In the genomic region with DNA sequence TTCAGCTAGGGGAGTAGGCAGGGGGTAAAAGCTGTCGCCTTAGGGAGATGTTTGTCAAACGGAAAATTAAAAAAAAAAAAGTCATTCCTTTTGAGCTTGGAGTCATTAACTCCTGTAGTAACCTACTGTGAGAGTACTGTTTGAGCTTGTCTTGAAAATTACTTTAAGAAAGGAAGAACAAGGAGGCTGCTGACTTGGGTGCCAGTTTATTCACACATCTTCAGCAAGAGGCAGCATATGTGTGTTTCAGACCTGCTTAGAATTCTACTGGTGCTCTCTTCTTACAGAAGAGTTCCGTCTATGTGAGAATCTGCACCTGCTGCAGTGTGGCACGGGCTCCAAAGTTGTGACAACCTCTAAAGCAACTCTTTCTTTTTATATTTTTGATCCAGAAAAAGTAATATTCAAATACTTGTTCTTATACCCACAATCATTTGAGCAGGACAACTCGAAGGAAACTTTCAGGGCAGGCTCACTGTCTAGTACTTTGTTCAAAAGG, we compare ENCODE assay signal across 1 cellular context.
TF ChIP-seq lines count a peak whose summit lies in the region.

No MANE protein-coding gene starts in this region.

TF ChIP-seq in GM23338, 12 proteins besides CTCF, POLR2A, EP300 and RAD21 (continued from another document):
- TF ChIP-seq, protein P1, sequence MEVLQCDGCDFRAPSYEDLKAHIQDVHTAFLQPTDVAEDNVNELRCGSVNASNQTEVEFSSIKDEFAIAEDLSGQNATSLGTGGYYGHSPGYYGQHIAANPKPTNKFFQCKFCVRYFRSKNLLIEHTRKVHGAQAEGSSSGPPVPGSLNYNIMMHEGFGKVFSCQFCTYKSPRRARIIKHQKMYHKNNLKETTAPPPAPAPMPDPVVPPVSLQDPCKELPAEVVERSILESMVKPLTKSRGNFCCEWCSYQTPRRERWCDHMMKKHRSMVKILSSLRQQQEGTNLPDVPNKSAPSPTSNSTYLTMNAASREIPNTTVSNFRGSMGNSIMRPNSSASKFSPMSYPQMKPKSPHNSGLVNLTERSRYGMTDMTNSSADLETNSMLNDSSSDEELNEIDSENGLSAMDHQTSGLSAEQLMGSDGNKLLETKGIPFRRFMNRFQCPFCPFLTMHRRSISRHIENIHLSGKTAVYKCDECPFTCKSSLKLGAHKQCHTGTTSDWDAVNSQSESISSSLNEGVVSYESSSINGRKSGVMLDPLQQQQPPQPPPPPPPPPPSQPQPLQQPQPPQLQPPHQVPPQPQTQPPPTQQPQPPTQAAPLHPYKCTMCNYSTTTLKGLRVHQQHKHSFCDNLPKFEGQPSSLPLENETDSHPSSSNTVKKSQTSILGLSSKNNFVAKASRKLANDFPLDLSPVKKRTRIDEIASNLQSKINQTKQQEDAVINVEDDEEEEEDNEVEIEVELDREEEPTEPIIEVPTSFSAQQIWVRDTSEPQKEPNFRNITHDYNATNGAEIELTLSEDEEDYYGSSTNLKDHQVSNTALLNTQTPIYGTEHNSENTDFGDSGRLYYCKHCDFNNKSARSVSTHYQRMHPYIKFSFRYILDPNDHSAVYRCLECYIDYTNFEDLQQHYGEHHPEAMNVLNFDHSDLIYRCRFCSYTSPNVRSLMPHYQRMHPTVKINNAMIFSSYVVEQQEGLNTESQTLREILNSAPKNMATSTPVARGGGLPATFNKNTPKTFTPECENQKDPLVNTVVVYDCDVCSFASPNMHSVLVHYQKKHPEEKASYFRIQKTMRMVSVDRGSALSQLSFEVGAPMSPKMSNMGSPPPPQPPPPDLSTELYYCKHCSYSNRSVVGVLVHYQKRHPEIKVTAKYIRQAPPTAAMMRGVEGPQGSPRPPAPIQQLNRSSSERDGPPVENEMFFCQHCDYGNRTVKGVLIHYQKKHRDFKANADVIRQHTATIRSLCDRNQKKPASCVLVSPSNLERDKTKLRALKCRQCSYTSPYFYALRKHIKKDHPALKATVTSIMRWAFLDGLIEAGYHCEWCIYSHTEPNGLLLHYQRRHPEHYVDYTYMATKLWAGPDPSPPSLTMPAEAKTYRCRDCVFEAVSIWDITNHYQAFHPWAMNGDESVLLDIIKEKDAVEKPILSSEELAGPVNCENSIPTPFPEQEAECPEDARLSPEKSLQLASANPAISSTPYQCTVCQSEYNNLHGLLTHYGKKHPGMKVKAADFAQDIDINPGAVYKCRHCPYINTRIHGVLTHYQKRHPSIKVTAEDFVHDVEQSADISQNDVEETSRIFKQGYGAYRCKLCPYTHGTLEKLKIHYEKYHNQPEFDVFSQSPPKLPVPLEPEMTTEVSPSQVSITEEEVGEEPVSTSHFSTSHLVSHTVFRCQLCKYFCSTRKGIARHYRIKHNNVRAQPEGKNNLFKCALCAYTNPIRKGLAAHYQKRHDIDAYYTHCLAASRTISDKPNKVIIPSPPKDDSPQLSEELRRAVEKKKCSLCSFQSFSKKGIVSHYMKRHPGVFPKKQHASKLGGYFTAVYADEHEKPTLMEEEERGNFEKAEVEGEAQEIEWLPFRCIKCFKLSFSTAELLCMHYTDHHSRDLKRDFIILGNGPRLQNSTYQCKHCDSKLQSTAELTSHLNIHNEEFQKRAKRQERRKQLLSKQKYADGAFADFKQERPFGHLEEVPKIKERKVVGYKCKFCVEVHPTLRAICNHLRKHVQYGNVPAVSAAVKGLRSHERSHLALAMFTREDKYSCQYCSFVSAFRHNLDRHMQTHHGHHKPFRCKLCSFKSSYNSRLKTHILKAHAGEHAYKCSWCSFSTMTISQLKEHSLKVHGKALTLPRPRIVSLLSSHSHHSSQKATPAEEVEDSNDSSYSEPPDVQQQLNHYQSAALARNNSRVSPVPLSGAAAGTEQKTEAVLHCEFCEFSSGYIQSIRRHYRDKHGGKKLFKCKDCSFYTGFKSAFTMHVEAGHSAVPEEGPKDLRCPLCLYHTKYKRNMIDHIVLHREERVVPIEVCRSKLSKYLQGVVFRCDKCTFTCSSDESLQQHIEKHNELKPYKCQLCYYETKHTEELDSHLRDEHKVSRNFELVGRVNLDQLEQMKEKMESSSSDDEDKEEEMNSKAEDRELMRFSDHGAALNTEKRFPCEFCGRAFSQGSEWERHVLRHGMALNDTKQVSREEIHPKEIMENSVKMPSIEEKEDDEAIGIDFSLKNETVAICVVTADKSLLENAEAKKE (CRISPR knock-in tag; IDR thresholded peaks at IDR 0.05) = no peak
- no peak for TF ChIP-seq NANOG (IDR thresholded peaks at IDR 0.05; ENCODE audit: borderline replicate concordance)
- TF ChIP-seq, protein P2, sequence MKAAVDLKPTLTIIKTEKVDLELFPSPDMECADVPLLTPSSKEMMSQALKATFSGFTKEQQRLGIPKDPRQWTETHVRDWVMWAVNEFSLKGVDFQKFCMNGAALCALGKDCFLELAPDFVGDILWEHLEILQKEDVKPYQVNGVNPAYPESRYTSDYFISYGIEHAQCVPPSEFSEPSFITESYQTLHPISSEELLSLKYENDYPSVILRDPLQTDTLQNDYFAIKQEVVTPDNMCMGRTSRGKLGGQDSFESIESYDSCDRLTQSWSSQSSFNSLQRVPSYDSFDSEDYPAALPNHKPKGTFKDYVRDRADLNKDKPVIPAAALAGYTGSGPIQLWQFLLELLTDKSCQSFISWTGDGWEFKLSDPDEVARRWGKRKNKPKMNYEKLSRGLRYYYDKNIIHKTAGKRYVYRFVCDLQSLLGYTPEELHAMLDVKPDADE (IDR thresholded peaks at IDR 0.05) = no peak
- no peak for TF ChIP-seq EZH2 (IDR thresholded peaks at IDR 0.05; ENCODE audit: low read depth, unreplicated experiment)
- TF ChIP-seq, protein P3, sequence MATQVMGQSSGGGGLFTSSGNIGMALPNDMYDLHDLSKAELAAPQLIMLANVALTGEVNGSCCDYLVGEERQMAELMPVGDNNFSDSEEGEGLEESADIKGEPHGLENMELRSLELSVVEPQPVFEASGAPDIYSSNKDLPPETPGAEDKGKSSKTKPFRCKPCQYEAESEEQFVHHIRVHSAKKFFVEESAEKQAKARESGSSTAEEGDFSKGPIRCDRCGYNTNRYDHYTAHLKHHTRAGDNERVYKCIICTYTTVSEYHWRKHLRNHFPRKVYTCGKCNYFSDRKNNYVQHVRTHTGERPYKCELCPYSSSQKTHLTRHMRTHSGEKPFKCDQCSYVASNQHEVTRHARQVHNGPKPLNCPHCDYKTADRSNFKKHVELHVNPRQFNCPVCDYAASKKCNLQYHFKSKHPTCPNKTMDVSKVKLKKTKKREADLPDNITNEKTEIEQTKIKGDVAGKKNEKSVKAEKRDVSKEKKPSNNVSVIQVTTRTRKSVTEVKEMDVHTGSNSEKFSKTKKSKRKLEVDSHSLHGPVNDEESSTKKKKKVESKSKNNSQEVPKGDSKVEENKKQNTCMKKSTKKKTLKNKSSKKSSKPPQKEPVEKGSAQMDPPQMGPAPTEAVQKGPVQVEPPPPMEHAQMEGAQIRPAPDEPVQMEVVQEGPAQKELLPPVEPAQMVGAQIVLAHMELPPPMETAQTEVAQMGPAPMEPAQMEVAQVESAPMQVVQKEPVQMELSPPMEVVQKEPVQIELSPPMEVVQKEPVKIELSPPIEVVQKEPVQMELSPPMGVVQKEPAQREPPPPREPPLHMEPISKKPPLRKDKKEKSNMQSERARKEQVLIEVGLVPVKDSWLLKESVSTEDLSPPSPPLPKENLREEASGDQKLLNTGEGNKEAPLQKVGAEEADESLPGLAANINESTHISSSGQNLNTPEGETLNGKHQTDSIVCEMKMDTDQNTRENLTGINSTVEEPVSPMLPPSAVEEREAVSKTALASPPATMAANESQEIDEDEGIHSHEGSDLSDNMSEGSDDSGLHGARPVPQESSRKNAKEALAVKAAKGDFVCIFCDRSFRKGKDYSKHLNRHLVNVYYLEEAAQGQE (IDR thresholded peaks at IDR 0.05; ENCODE audit: unreplicated experiment) = no peak
- no peak for TF ChIP-seq POLR2AphosphoS5 (IDR thresholded peaks at IDR 0.05; ENCODE audit: low read depth)
- TF ChIP-seq EZH2phosphoT487 (IDR thresholded peaks at IDR 0.05; ENCODE audit: unreplicated experiment) = no peak
